ENCODE assay signal across 15 cellular contexts in genomic region chr2:8573234-8573941, GRCh38.
DNase-seq lines count a peak whose midpoint lies in the region; ATAC-seq and TF ChIP-seq lines count a peak whose summit lies in the region.
"Had no signal": no experiment of that assay in that cellular context is flagged by ENCODE, and none has a peak within 500 bp of the region (broad histone marks: within the 10 kb centered on the region; RNA-seq: fewer than 3 reads in every experiment).

No MANE protein-coding gene starts in this region.

- H3K27ac ChIP-seq in SU-DHL-6 (ENCODE audit: low read depth, low read length): peak overlapping the region; percentile 88
- peak overlapping the region; percentile 6 to 67 for H3K27ac ChIP-seq in mucosa of rectum (ENCODE audit: low read depth in 2 of 2, low read length in 2 of 2)
- no peak overlapping the region for H3K27ac ChIP-seq in brain microvascular endothelial cell
- H3K27ac ChIP-seq: left lung had no signal

- H3K9me3 ChIP-seq in SU-DHL-6 (ENCODE audit: insufficient read depth, low read length): no peaks in the 10 kb centered on the region
- H3K9me3 ChIP-seq in mucosa of rectum (ENCODE audit: control insufficient read depth in 2 of 2, low read length in 2 of 2): no peaks in the 10 kb centered on the region
- H3K9me3 ChIP-seq: left lung had no signal

- no peaks in the 10 kb centered on the region for H3K9me2 ChIP-seq in SU-DHL-6 (replicated peaks; ENCODE audit: insufficient read depth, low read length)

- H3K36me3 ChIP-seq in SU-DHL-6 (ENCODE audit: low read length): no peaks in the 10 kb centered on the region
- H3K36me3 ChIP-seq in mucosa of rectum (ENCODE audit: control insufficient read depth in 2 of 2, insufficient read depth in 2 of 2, low read length in 2 of 2): peaks cover 0 to 2% of the 10 kb centered on the region in 2 donors
- H3K36me3 ChIP-seq in brain microvascular endothelial cell (replicated peaks): no peaks in the 10 kb centered on the region
- H3K36me3 ChIP-seq: left lung had no signal

- no peak overlapping the region for H2AFZ ChIP-seq in SU-DHL-6 (ENCODE audit: low read depth, low read length, severe bottlenecking)

- TF ChIP-seq CTCF in SU-DHL-6 (IDR thresholded peaks at IDR 0.05; ENCODE audit: insufficient read depth, low read length, poor library complexity, severe bottlenecking) (no peak), brain microvascular endothelial cell (IDR thresholded peaks at IDR 0.05; ENCODE audit: low read depth, low read length, missing control alignments) (no peak)

- H4K20me1 ChIP-seq in SU-DHL-6 (ENCODE audit: low read depth, low read length): no peaks in the 10 kb centered on the region

- H3K4me3 Mint-ChIP-seq in effector memory CD8-positive, alpha-beta T cell: no peak overlapping the region

- H3K36me3 Mint-ChIP-seq in effector memory CD8-positive, alpha-beta T cell (ENCODE audit: insufficient read depth): peaks cover 9% of the 10 kb centered on the region

- no peaks in the 10 kb centered on the region for H3K9me3 Mint-ChIP-seq in effector memory CD8-positive, alpha-beta T cell

- H3F3A ChIP-seq in SU-DHL-6 (ENCODE audit: insufficient read depth): peaks cover 20% of the 10 kb centered on the region

- H3K9ac ChIP-seq in SU-DHL-6 (ENCODE audit: low read length) (peak overlapping the region; percentile 47), mucosa of rectum (ENCODE audit: low read depth in 1 of 2, low read length in 2 of 2) (no peak overlapping the region)

- H3K4me1 Mint-ChIP-seq in effector memory CD8-positive, alpha-beta T cell (ENCODE audit: low read depth in 2 of 2): peaks cover 30 to 35% of the 10 kb centered on the region in 2 donors

- H3K27ac Mint-ChIP-seq in effector memory CD8-positive, alpha-beta T cell: no peak overlapping the region

- H3K4me3 ChIP-seq in SU-DHL-6 (ENCODE audit: insufficient read depth, low read length, poor library complexity, severe bottlenecking) (peak overlapping the region; percentile 0), mucosa of rectum (ENCODE audit: low read length in 2 of 2) (no peak overlapping the region), brain microvascular endothelial cell (ENCODE audit: low read depth, low read length) (no peak overlapping the region)
- H3K4me3 ChIP-seq: left lung had no signal

- in situ Hi-C loops in brain microvascular endothelial cell (cut with HindIII; ENCODE audit: low pct_ligation_motif_present, low sequenced_read_pairs): no loop called here

- H3K4me2 ChIP-seq in SU-DHL-6 (ENCODE audit: low read depth, low read length, poor library complexity, severe bottlenecking): peak overlapping the region; percentile 74

- ATAC-seq in effector memory CD8-positive, alpha-beta T cell (replicated peaks): no peak
- ATAC-seq: left lung had no signal

- H3K4me1 ChIP-seq in mucosa of rectum (ENCODE audit: control insufficient read depth in 2 of 2, insufficient read depth in 2 of 2, low read length in 2 of 2): peaks cover 19 to 33% of the 10 kb centered on the region in 2 donors

- H3K79me2 ChIP-seq in SU-DHL-6 (ENCODE audit: insufficient read depth, low read length): no peaks in the 10 kb centered on the region

- DNase-seq in DMS53 (lab: John Stamatoyannopoulos, UW) (peak; percentile 97), NCI-H187 (lab: John Stamatoyannopoulos, UW) (peak; percentile 90 to 92), brain microvascular endothelial cell (no peak), NCI-H2227 treated with DMSO at 0.1 percent for 48 hours (lab: John Stamatoyannopoulos, UW) (no peak), NCI-H446 treated with DMSO at 0.1 percent for 48 hours (lab: John Stamatoyannopoulos, UW) (no peak)
- DNase-seq in effector memory CD8-positive, alpha-beta T cell: no peak
- DNase-seq: activated CD4-positive, CD25-positive, alpha-beta regulatory T cell treated with anti-CD3 and anti-CD28 coated beads, Interleukin-2, amount 50 U/mL, for 72 hours; activated naive CD4-positive, alpha-beta T cell; cerebellar nuclear complex; left lung; occipital lobe; Right ventricle myocardium superior; stimulated activated CD4-positive, alpha-beta T cell treated with anti-CD3 and anti-CD28 coated beads, Interleukin-2, amount 100 ng/mL, for 48 hours had no signal

- no peaks in the 10 kb centered on the region for H3K27me3 Mint-ChIP-seq in effector memory CD8-positive, alpha-beta T cell

- H3K27me3 ChIP-seq in SU-DHL-6 (ENCODE audit: low read length) (no peaks in the 10 kb centered on the region), mucosa of rectum (ENCODE audit: control insufficient read depth in 2 of 2, insufficient read depth in 2 of 2, low read length in 2 of 2) (no peaks in the 10 kb centered on the region), brain microvascular endothelial cell (replicated peaks) (no peaks in the 10 kb centered on the region)
- H3K27me3 ChIP-seq: left lung had no signal

Comparison
In these comparisons a context has a peak if more than half of its experiments do, and no peak if none do; other contexts are left out.
1. DNase-seq: peak in DMS53 (single experiment) and NCI-H187 (2 of 2); none in effector memory CD8-positive, alpha-beta T cell (0 of 3), brain microvascular endothelial cell (single experiment), NCI-H2227 treated with DMSO at 0.1 percent for 48 hours (single experiment) and NCI-H446 treated with DMSO at 0.1 percent for 48 hours (single experiment).